In genomic region chr2:235665656-235666239, GRCh38 we compare ENCODE assay signal across 9 cellular contexts.
DNase-seq lines count a peak whose midpoint lies in the region; ATAC-seq, FAIRE-seq and TF ChIP-seq lines count a peak whose summit lies in the region.
"Had no signal": no experiment of that assay in that cellular context is flagged by ENCODE, and none has a peak within 500 bp of the region (broad histone marks: within the 10 kb centered on the region; RNA-seq: fewer than 3 reads in every experiment).

No MANE protein-coding gene starts in this region.

- H3K4me3 ChIP-seq in HAP-1: peak overlapping the region; percentile 14; the same call in 1 of the 2 replicates
- H3K4me3 ChIP-seq in SK-N-SH (ENCODE audit: low read depth in 2 of 2, low read length in 1 of 2): peak overlapping the region; percentile 45 to 46
- H3K4me3 ChIP-seq in smooth muscle cell: peak overlapping the region; percentile 39

- TF ChIP-seq CTCF in SK-N-SH (IDR thresholded peaks at IDR 0.05) (no peak), smooth muscle cell (IDR thresholded peaks at IDR 0.05; ENCODE audit: borderline replicate concordance, insufficient read depth, poor library complexity, severe bottlenecking) (no peak)

- ATAC-seq in HG02610 (IDR thresholded peaks at IDR 0.05; ENCODE audit: unreplicated experiment) (no peak), HG03108 (IDR thresholded peaks at IDR 0.05; ENCODE audit: unreplicated experiment) (no peak), sciatic nerve (no peak)

- no peak overlapping the region for H2AFZ ChIP-seq in SK-N-SH (ENCODE audit: low read depth)
- no peak overlapping the region for H2AFZ ChIP-seq in smooth muscle cell (ENCODE audit: low read depth)

- POLR2A ChIA-PET in SK-N-SH (lab: Yijun Ruan, JAX): no interaction called here

- CTCF ChIA-PET in SK-N-SH (lab: Yijun Ruan, JAX): interaction anchor here (0.6 to 7.3 kb wide), 7 partner anchors 11 to 80 kb away, joined by 3 to 42 read pairs (median 4); no protein-coding TSS in a partner anchor

- TF ChIP-seq RAD21 in SK-N-SH (IDR thresholded peaks at IDR 0.05; ENCODE audit: low read length): peak; percentile 10; the same call in 1 of the 2 replicates

- TF ChIP-seq EP300 in SK-N-SH (IDR thresholded peaks at IDR 0.05; ENCODE audit: borderline replicate concordance in 1 of 2, low read depth in 1 of 2, low read length in 1 of 2): peak in 1 of 2 experiments; percentile 56; a peak in 1 of 4 replicates

- no peaks in the 10 kb centered on the region for H3K36me3 ChIP-seq in HAP-1 (replicated peaks)
- no peaks in the 10 kb centered on the region for H3K36me3 ChIP-seq in SK-N-SH (replicated peaks in 1 of 2; ENCODE audit: control insufficient read depth in 1 of 2, insufficient read depth in 2 of 2, low read length in 1 of 2)
- H3K36me3 ChIP-seq in smooth muscle cell (ENCODE audit: low read depth): no peaks in the 10 kb centered on the region

- no peak overlapping the region; the same call in 1 of the 2 replicates for H3K9ac ChIP-seq in SK-N-SH
- H3K9ac ChIP-seq in smooth muscle cell (ENCODE audit: low read depth): no peak overlapping the region

- H3K9me3 ChIP-seq in HAP-1 (no peaks in the 10 kb centered on the region), SK-N-SH (no peaks in the 10 kb centered on the region), smooth muscle cell (replicated peaks; ENCODE audit: low read depth) (no peaks in the 10 kb centered on the region)

- intact Hi-C loops in cardiac septum (cut with DNase I) (loop anchor here (5.0 kb wide), 1 partner anchor 173 kb away; the partner anchor contains the start of gene AGAP1), sciatic nerve (cut with DNase I) (no loop called here)

- TF ChIP-seq POLR2A in H54 (IDR thresholded peaks at IDR 0.05; ENCODE audit: low read depth, low read length): no peak

- H3K4me1 ChIP-seq in HAP-1 (peaks cover 10% of the 10 kb centered on the region), SK-N-SH (ENCODE audit: control insufficient read depth in 1 of 2, insufficient read depth in 2 of 2, low read depth in 1 of 2, low read length in 1 of 2) (peaks cover 9 to 33% of the 10 kb centered on the region in 2 experiments), smooth muscle cell (ENCODE audit: low read depth) (peaks cover 22% of the 10 kb centered on the region)

- no peaks in the 10 kb centered on the region for H3K27me3 ChIP-seq in HAP-1 (ENCODE audit: low read depth)
- H3K27me3 ChIP-seq in SK-N-SH (ENCODE audit: insufficient read depth): no peaks in the 10 kb centered on the region
- H3K27me3 ChIP-seq in smooth muscle cell (ENCODE audit: low read depth): peaks cover 31% of the 10 kb centered on the region

- H3K4me2 ChIP-seq in SK-N-SH (peak overlapping the region; percentile 84), smooth muscle cell (peak overlapping the region; percentile 73)

- H3K79me2 ChIP-seq in SK-N-SH (ENCODE audit: insufficient read depth) (peaks cover 6% of the 10 kb centered on the region; the same call in 1 of the 2 replicates), smooth muscle cell (ENCODE audit: low read depth) (peaks cover 21% of the 10 kb centered on the region)

- H3F3A ChIP-seq in SK-N-SH (replicated peaks; ENCODE audit: insufficient read depth) (peaks cover 4% of the 10 kb centered on the region), smooth muscle cell (ENCODE audit: low read depth) (no peaks in the 10 kb centered on the region)

- 9% methylated on average over 13 of the region's 13 CpGs for WGBS in SK-N-SH (ENCODE audit: low lambda C conversion rate)
- 31% methylated on average over 13 of the region's 13 CpGs for WGBS in smooth muscle cell (ENCODE audit: low lambda C conversion rate)

- no peaks in the 10 kb centered on the region for H3K9me2 ChIP-seq in SK-N-SH

- in situ Hi-C loops in HAP-1 (cut with MboI; ENCODE audit: low sequenced_read_pairs): no loop called here

- H3K27ac ChIP-seq in SK-N-SH (ENCODE audit: low read depth in 2 of 2, low read length in 1 of 2): peak overlapping the region; percentile 35 to 93; a peak in 2 of 4 replicates
- H3K27ac ChIP-seq in smooth muscle cell (ENCODE audit: low read depth): no peak overlapping the region

- DNase-seq in HAP-1 (ENCODE audit: low spot score in 2 of 2) (no peak), SK-N-SH (no peak), cardiac septum (ENCODE audit: low spot score) (peak; percentile 26), smooth muscle cell (lab: John Stamatoyannopoulos, UW; ENCODE audit: unreplicated experiment) (no peak), sciatic nerve (ENCODE audit: low spot score) (no peak), H54 (ENCODE audit: insufficient read length, low spot score) (no peak)
- DNase-seq: stimulated activated naive CD4-positive, alpha-beta T cell had no signal

- H4K20me1 ChIP-seq in SK-N-SH (ENCODE audit: insufficient read depth): peaks cover 38% of the 10 kb centered on the region
- peaks cover 95% of the 10 kb centered on the region for H4K20me1 ChIP-seq in smooth muscle cell (ENCODE audit: low read depth)

- no peak for FAIRE-seq in H54 (lab: Jason Lieb, UNC)

TF ChIP-seq in SK-N-SH, 30 proteins besides CTCF, POLR2A, EP300 and RAD21 (continues in another document):
- TF ChIP-seq JUND (IDR thresholded peaks at IDR 0.05) (no peak), SMC3 (IDR thresholded peaks at IDR 0.05; ENCODE audit: low read depth, low read length) (no peak), ZBTB33 (IDR thresholded peaks at IDR 0.05; ENCODE audit: borderline replicate concordance, low read depth) (no peak), MAX (IDR thresholded peaks at IDR 0.05; ENCODE audit: low read depth) (no peak), USF1 (IDR thresholded peaks at IDR 0.05; ENCODE audit: borderline replicate concordance, low read depth) (no peak), GABPA (IDR thresholded peaks at IDR 0.05; ENCODE audit: low read depth) (no peak), PBX3 (IDR thresholded peaks at IDR 0.05) (no peak), IRF3 (IDR thresholded peaks at IDR 0.05; ENCODE audit: low read depth, low read length) (no peak), RCOR1 (IDR thresholded peaks at IDR 0.05; ENCODE audit: low read length) (peak; percentile 54; the same call in 1 of the 2 replicates), EZH2phosphoT487 (IDR thresholded peaks at IDR 0.05; ENCODE audit: borderline replicate concordance, low read depth) (no peak), FOSL2 (IDR thresholded peaks at IDR 0.05; ENCODE audit: borderline replicate concordance, low read depth) (no peak), MXI1 (IDR thresholded peaks at IDR 0.05; ENCODE audit: low read depth, low read length) (peak; percentile 27; the same call in 1 of the 2 replicates), POLR2AphosphoS5 (IDR thresholded peaks at IDR 0.05; ENCODE audit: low read depth, low read length) (no peak), USF2 (IDR thresholded peaks at IDR 0.05; ENCODE audit: borderline replicate concordance, low read depth, low read length) (no peak), CHD2 (IDR thresholded peaks at IDR 0.05; ENCODE audit: low read length, partially characterized antibody) (peak; percentile 16)
